In genomic region chr3:12964713-12965612, GRCh38 we compare ENCODE assay signal across 8 cellular contexts.
DNase-seq lines count a peak whose midpoint lies in the region; ATAC-seq, FAIRE-seq and TF ChIP-seq lines count a peak whose summit lies in the region.
"Had no signal": no experiment of that assay in that cellular context is flagged by ENCODE, and none has a peak within 500 bp of the region (broad histone marks: within the 10 kb centered on the region; RNA-seq: fewer than 3 reads in every experiment).

No MANE protein-coding gene starts in this region.

- H3K27ac ChIP-seq in kidney (ENCODE audit: low read depth in 2 of 2, low read length in 2 of 2) = peak overlapping the region; percentile 28 to 60

- H3K36me3 ChIP-seq in kidney (ENCODE audit: control insufficient read depth in 1 of 2, insufficient read depth in 2 of 2, low read length in 2 of 2) = no peaks in the 10 kb centered on the region

- CTCF ChIA-PET in activated CD8-positive, alpha-beta T cell treated with anti-CD3 and anti-CD28 coated beads for 36 hours (lab: Charles Lee) = interaction anchor here (1.0 to 3.3 kb wide), 4 partner anchors 19 to 97 kb away, joined by 3 to 15 read pairs (median 10); no protein-coding TSS in a partner anchor

- FAIRE-seq in kidney (lab: Jason Lieb, UNC) = no peak
- FAIRE-seq: frontal cortex had no signal

- peak overlapping the region; percentile 65 for H3K27ac Mint-ChIP-seq in stimulated activated memory B cell treated with anti-CD40 and anti-IgM and Interleukin-4, amounts not matched to agents 10 μg/mL and 1 μg/mL and 100 μg/mL, for 72 hours
- H3K27ac Mint-ChIP-seq in activated CD8-positive, alpha-beta T cell treated with anti-CD3 and anti-CD28 coated beads for 36 hours = no peak overlapping the region

- H3K9me3 ChIP-seq in kidney (ENCODE audit: control insufficient read depth in 1 of 2, low read length in 2 of 2) = no peaks in the 10 kb centered on the region

- H3K4me3 Mint-ChIP-seq in stimulated activated memory B cell treated with anti-CD40 and anti-IgM and Interleukin-4, amounts not matched to agents 10 μg/mL and 1 μg/mL and 100 μg/mL, for 72 hours = peak overlapping the region; percentile 27
- H3K4me3 Mint-ChIP-seq in activated CD8-positive, alpha-beta T cell treated with anti-CD3 and anti-CD28 coated beads for 36 hours = no peak overlapping the region

- peaks cover 51 to 69% of the 10 kb centered on the region in 2 donors for H3K4me1 ChIP-seq in kidney (ENCODE audit: control insufficient read depth in 1 of 2, insufficient read depth in 1 of 2, low read depth in 1 of 2, low read length in 2 of 2)

- TF ChIP-seq CTCF in kidney (IDR thresholded peaks at IDR 0.05; ENCODE audit: borderline replicate concordance, extremely low read depth, insufficient read depth) = no peak
- no peak for TF ChIP-seq CTCF in activated CD8-positive, alpha-beta T cell treated with anti-CD3 and anti-CD28 coated beads for 36 hours (IDR thresholded peaks at IDR 0.05)

- no peaks in the 10 kb centered on the region for H3K27me3 Mint-ChIP-seq in stimulated activated memory B cell treated with anti-CD40 and anti-IgM and Interleukin-4, amounts not matched to agents 10 μg/mL and 1 μg/mL and 100 μg/mL, for 72 hours
- H3K27me3 Mint-ChIP-seq in activated CD8-positive, alpha-beta T cell treated with anti-CD3 and anti-CD28 coated beads for 36 hours = no peaks in the 10 kb centered on the region

- peaks cover 17% of the 10 kb centered on the region for H3K36me3 Mint-ChIP-seq in stimulated activated memory B cell treated with anti-CD40 and anti-IgM and Interleukin-4, amounts not matched to agents 10 μg/mL and 1 μg/mL and 100 μg/mL, for 72 hours
- H3K36me3 Mint-ChIP-seq in activated CD8-positive, alpha-beta T cell treated with anti-CD3 and anti-CD28 coated beads for 36 hours (ENCODE audit: low read depth) = no peaks in the 10 kb centered on the region

- peak; percentile 30 for DNase-seq in HT-29 (ENCODE audit: low spot score)
- DNase-seq in SHP77 treated with DMSO at 0.1 percent for 48 hours (lab: John Stamatoyannopoulos, UW) = peak; percentile 83
- peak; percentile 54 for DNase-seq in kidney
- no peak for DNase-seq in activated CD8-positive, alpha-beta T cell treated with anti-CD3 and anti-CD28 coated beads for 36 hours

- H3K9ac ChIP-seq in kidney (ENCODE audit: low read length in 2 of 2) = no peak overlapping the region

- H3K9me3 Mint-ChIP-seq in stimulated activated memory B cell treated with anti-CD40 and anti-IgM and Interleukin-4, amounts not matched to agents 10 μg/mL and 1 μg/mL and 100 μg/mL, for 72 hours = no peaks in the 10 kb centered on the region
- H3K9me3 Mint-ChIP-seq in activated CD8-positive, alpha-beta T cell treated with anti-CD3 and anti-CD28 coated beads for 36 hours = no peaks in the 10 kb centered on the region

- H3K4me1 Mint-ChIP-seq in stimulated activated memory B cell treated with anti-CD40 and anti-IgM and Interleukin-4, amounts not matched to agents 10 μg/mL and 1 μg/mL and 100 μg/mL, for 72 hours = peaks cover 96% of the 10 kb centered on the region
- H3K4me1 Mint-ChIP-seq in activated CD8-positive, alpha-beta T cell treated with anti-CD3 and anti-CD28 coated beads for 36 hours (ENCODE audit: low read depth) = peaks cover 71% of the 10 kb centered on the region

- ATAC-seq in stimulated activated memory B cell treated with anti-CD40 and anti-IgM and Interleukin-4, amounts not matched to agents 10 μg/mL and 1 μg/mL and 100 μg/mL, for 72 hours = no peak
- ATAC-seq in GM21381 (IDR thresholded peaks at IDR 0.05; ENCODE audit: unreplicated experiment) (no peak), GM21737 (IDR thresholded peaks at IDR 0.05; ENCODE audit: unreplicated experiment) (no peak)
- no peak for ATAC-seq in activated CD8-positive, alpha-beta T cell treated with anti-CD3 and anti-CD28 coated beads for 36 hours

- POLR2A ChIA-PET in activated CD8-positive, alpha-beta T cell treated with anti-CD3 and anti-CD28 coated beads for 36 hours (lab: Charles Lee) = interaction anchor here (1.1 to 2.2 kb wide), 2 partner anchors 10 to 123 kb away, joined by 3 to 6 read pairs; partner anchors contain the start of gene RPL32

- intact Hi-C loops in kidney (cut with DNase I) = no loop called here
- intact Hi-C loops in activated CD8-positive, alpha-beta T cell treated with anti-CD3 and anti-CD28 coated beads for 36 hours (cut with micrococcal nuclease) = no loop called here

- H3K4me3 ChIP-seq in kidney (ENCODE audit: low read length in 2 of 2) = peak overlapping the region in 1 of 2 donors; percentile 25
